ENCODE assay signal across 13 cellular contexts in genomic region chr1:160747717-160748116, GRCh38. TPM values are rescaled to one million over a fixed set of nuclear protein-coding genes. Genes with fewer than 3 reads are reported as not detected.
"Had no signal": no experiment of that assay in that cellular context is flagged by ENCODE, and none has a peak within 500 bp of the region (broad histone marks: within the 10 kb centered on the region; RNA-seq: fewer than 3 reads in every experiment).

No MANE protein-coding gene starts in this region.

- H3K27ac Mint-ChIP-seq: T-helper 17 cell had no signal

- H3K4me3 Mint-ChIP-seq: naive thymus-derived CD4-positive, alpha-beta T cell; T-helper 17 cell had no signal

- H3K36me3 ChIP-seq: prostate gland, upper lobe of right lung had no signal

- H3K4me3 ChIP-seq: prostate gland, spleen, testis, upper lobe of right lung had no signal

- ATAC-seq: naive thymus-derived CD4-positive, alpha-beta T cell; sciatic nerve; T-helper 17 cell had no signal

- DNase-seq: activated CD4-positive, CD25-positive, alpha-beta regulatory T cell; caudate nucleus; naive thymus-derived CD4-positive, alpha-beta T cell; SIG-M5; spleen; stimulated activated CD4-positive, alpha-beta T cell treated with anti-CD3 and anti-CD28 coated beads, Interleukin-1b, Interleukin-23, amount 100 ng/mL, for 48 hours; stimulated activated naive CD4-positive, alpha-beta T cell; T-helper 17 cell; testis; upper lobe of right lung had no signal

- H3K9me3 ChIP-seq: prostate gland, spleen, testis, upper lobe of right lung had no signal

- H3K27ac ChIP-seq: prostate gland, testis, upper lobe of right lung had no signal

- H3K9me3 Mint-ChIP-seq: naive thymus-derived CD4-positive, alpha-beta T cell had no signal

- H3K27me3 Mint-ChIP-seq: naive thymus-derived CD4-positive, alpha-beta T cell had no signal

- H3K4me1 ChIP-seq: prostate gland, upper lobe of right lung had no signal

- H3K27me3 ChIP-seq: spleen, testis, upper lobe of right lung had no signal

RNA-seq across cellular contexts. Expression of gene SLAMF7, which starts 8.7 kb away (rescaled TPM):
- total RNA-seq: lung microvascular endothelial cell had no signal

RNA-seq across cellular contexts. Expression of gene CD48, which starts 36.1 kb away (rescaled TPM):
- total RNA-seq: lung microvascular endothelial cell had no signal

RNA-seq across cellular contexts. Expression of gene LY9, which starts 48.3 kb away (rescaled TPM):
- total RNA-seq: lung microvascular endothelial cell had no signal
